1 cellular context compared by ENCODE assay signal in genomic region chr17:58591455-58591854, GRCh38.
TF ChIP-seq lines count a peak whose summit lies in the region.

No MANE protein-coding gene starts in this region.

TF ChIP-seq in HCT116, 20 proteins besides CTCF, POLR2A, EP300 and RAD21 (continued from another document):
- TF ChIP-seq ZBTB33 (IDR thresholded peaks at IDR 0.05; ENCODE audit: extremely low read depth, insufficient replicate concordance, low read length) (no peak), SRF (IDR thresholded peaks at IDR 0.05; ENCODE audit: low read depth) (no peak), ATF3 (IDR thresholded peaks at IDR 0.05) (no peak), MAX (IDR thresholded peaks at IDR 0.05) (no peak)
